9 cellular contexts compared by ENCODE assay signal in the genomic region with DNA sequence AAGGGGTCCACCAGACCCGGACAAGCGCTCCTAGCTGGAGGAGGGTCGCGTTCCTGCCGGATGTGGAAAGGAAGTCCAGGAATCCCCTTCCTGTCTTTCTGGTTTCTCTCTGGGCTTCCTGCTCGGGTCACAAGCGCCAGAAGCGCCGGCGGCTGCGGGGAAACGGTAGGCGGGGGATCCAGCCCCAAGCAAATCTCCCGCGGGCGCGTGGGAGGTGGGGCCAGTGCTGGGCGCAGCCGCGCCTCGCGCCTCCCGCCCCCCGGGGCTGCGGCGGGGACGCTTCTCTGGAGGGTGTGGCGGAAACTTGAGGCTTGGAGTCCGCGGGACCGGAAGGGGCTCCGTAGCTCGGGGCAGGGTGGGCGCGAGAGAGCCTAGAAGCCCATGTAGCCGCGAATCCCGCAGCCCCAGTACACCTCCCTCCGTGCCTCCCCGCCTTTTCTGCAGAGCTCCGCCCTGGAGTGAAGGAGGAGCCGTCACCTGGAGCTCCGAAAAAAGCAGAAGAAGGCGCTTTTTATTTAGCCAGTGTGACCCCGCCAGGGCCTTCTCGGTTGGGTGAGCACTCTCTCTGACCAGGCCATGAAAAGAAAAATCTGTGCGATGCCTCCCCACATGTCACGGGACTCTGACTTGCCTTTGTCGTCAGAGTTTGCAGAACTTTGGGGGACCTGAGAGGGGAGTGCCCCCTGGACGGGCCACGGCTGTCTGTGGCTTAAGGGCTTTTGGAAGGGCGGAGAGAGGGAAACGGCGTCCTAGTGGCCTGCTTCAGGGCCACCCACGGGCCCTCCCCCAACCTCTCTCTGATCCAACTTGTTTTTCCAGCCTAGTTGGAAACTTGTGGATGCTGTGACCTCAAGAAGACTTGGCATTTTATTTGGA. TPM values are rescaled to one million over a fixed set of nuclear protein-coding genes. Genes with fewer than 3 reads are reported as not detected.
DNase-seq lines count a peak whose midpoint lies in the region; ATAC-seq lines count a peak whose summit lies in the region.
"Had no signal": no experiment of that assay in that cellular context is flagged by ENCODE, and none has a peak within 500 bp of the region (broad histone marks: within the 10 kb centered on the region; RNA-seq: fewer than 3 reads in every experiment).

No MANE protein-coding gene starts in this region.

- no peaks in the 10 kb centered on the region for H3K36me3 ChIP-seq in CD4-positive, CD25-positive, alpha-beta regulatory T cell (ENCODE audit: control insufficient read depth, insufficient read depth, low read length)
- H3K36me3 ChIP-seq in endocrine pancreas (ENCODE audit: control insufficient read depth, insufficient read depth, low read length) (no peaks in the 10 kb centered on the region), mesodermal cell (ENCODE audit: control insufficient read depth, insufficient read depth, low read length) (no peaks in the 10 kb centered on the region)

- H3K36me3 Mint-ChIP-seq in CD4-positive, CD25-positive, alpha-beta regulatory T cell: peaks cover 26% of the 10 kb centered on the region

- peak overlapping the region; percentile 49 for H3K9ac ChIP-seq in endocrine pancreas (ENCODE audit: control insufficient read depth, insufficient read depth, low read length)

- H3K27me3 Mint-ChIP-seq in CD4-positive, CD25-positive, alpha-beta regulatory T cell: peaks cover 4% of the 10 kb centered on the region

- H3K27me3 ChIP-seq in CD4-positive, CD25-positive, alpha-beta regulatory T cell (ENCODE audit: control insufficient read depth, insufficient read depth, low read length): no peaks in the 10 kb centered on the region
- H3K27me3 ChIP-seq in endocrine pancreas (ENCODE audit: control insufficient read depth, insufficient read depth, low read length): no peaks in the 10 kb centered on the region

- H3K4me3 Mint-ChIP-seq in CD4-positive, CD25-positive, alpha-beta regulatory T cell: peak overlapping the region; percentile 92 to 100 (median 96)

- DNase-seq in CD4-positive, CD25-positive, alpha-beta regulatory T cell: peak; percentile 85 to 98 (median 90)
- DNase-seq in NK-92 (lab: John Stamatoyannopoulos, UW; ENCODE audit: unreplicated experiment): peak; percentile 40
- peak; percentile 73 to 78 for DNase-seq in activated CD8-positive, alpha-beta memory T cell treated with anti-CD3 and anti-CD28 coated beads for 4 hours (ENCODE audit: low read depth in 2 of 2)
- DNase-seq in stimulated activated CD8-positive, alpha-beta memory T cell treated with anti-CD3 and anti-CD28 coated beads, Interleukin-15, amount 100 ng/mL, for 4 hours (ENCODE audit: low read depth in 2 of 2): peak; percentile 68 to 85

- H3K27ac Mint-ChIP-seq in CD4-positive, CD25-positive, alpha-beta regulatory T cell: peak overlapping the region; percentile 97 to 100 (median 98)

- H3K4me3 ChIP-seq in CD4-positive, CD25-positive, alpha-beta regulatory T cell (ENCODE audit: low read depth, low read length): peak overlapping the region; percentile 100
- peak overlapping the region; percentile 41 for H3K4me3 ChIP-seq in endocrine pancreas (ENCODE audit: control insufficient read depth, insufficient read depth, low read length)
- peak overlapping the region; percentile 63 for H3K4me3 ChIP-seq in mesodermal cell (ENCODE audit: extremely low read depth, insufficient read depth, low read length, poor library complexity, severe bottlenecking)

- WGBS in mesodermal cell (ENCODE audit: insufficient coverage in 2 of 2), 2 experiments: 1% methylated on average over 23 to 36 of the region's 55 CpGs

- peaks cover 0 to 5% (median 2%) of the 10 kb centered on the region in 7 donors for H3K9me3 Mint-ChIP-seq in CD4-positive, CD25-positive, alpha-beta regulatory T cell

- ATAC-seq in CD4-positive, CD25-positive, alpha-beta regulatory T cell (ENCODE audit: low read depth in 2 of 2): peak; percentile 71 to 79
- ATAC-seq in GM19351 (IDR thresholded peaks at IDR 0.05; ENCODE audit: unreplicated experiment): peak; percentile 64
- peak; percentile 52 for ATAC-seq in HG03469 (IDR thresholded peaks at IDR 0.05; ENCODE audit: unreplicated experiment)

- H3K9me3 ChIP-seq in CD4-positive, CD25-positive, alpha-beta regulatory T cell (ENCODE audit: control insufficient read depth in 2 of 2, low read length in 2 of 2): no peaks in the 10 kb centered on the region
- no peaks in the 10 kb centered on the region for H3K9me3 ChIP-seq in endocrine pancreas (ENCODE audit: control insufficient read depth, low read length)
- peaks cover 11% of the 10 kb centered on the region for H3K9me3 ChIP-seq in mesodermal cell (ENCODE audit: control insufficient read depth, low read length)

- peaks cover 28 to 56% (median 40%) of the 10 kb centered on the region in 4 donors for H3K4me1 Mint-ChIP-seq in CD4-positive, CD25-positive, alpha-beta regulatory T cell

- H3K4me1 ChIP-seq in CD4-positive, CD25-positive, alpha-beta regulatory T cell (ENCODE audit: control insufficient read depth, insufficient read depth, low read length, poor library complexity, severe bottlenecking): peaks cover 35% of the 10 kb centered on the region
- H3K4me1 ChIP-seq in endocrine pancreas (ENCODE audit: control insufficient read depth, insufficient read depth, low read length): no peaks in the 10 kb centered on the region
- peaks cover 18% of the 10 kb centered on the region for H3K4me1 ChIP-seq in mesodermal cell (ENCODE audit: control insufficient read depth, insufficient read depth, low read length, poor library complexity, severe bottlenecking)

- H3K27ac ChIP-seq in CD4-positive, CD25-positive, alpha-beta regulatory T cell (ENCODE audit: insufficient read depth, low read length, poor library complexity, severe bottlenecking): peak overlapping the region; percentile 95
- H3K27ac ChIP-seq in mesodermal cell (ENCODE audit: low read depth, low read length, severe bottlenecking): peak overlapping the region; percentile 95

RNA-seq across cellular contexts. Expression of a gene that starts 21.4 kb away (rescaled TPM):
- total RNA-seq in CD4-positive, CD25-positive, alpha-beta regulatory T cell: 219 TPM
- polyA plus RNA-seq in CD4-positive, CD25-positive, alpha-beta regulatory T cell: 100 to 1,000 TPM; 223 to 312 (median 247) TPM
- 6.2 TPM for polyA plus RNA-seq in mesodermal cell (2013, experiment 1 of 2)
- polyA plus RNA-seq in mesodermal cell (2013, experiment 2 of 2): 6.6 TPM

RNA-seq across cellular contexts. Expression of a gene that starts 40.3 kb away (rescaled TPM):
- total RNA-seq in CD4-positive, CD25-positive, alpha-beta regulatory T cell: 17.6 TPM
- polyA plus RNA-seq in CD4-positive, CD25-positive, alpha-beta regulatory T cell: 10 to 100 TPM; 14.4 to 30.5 (median 24.3) TPM
- polyA plus RNA-seq in mesodermal cell (2013, experiment 1 of 2): not detected
- not detected for polyA plus RNA-seq in mesodermal cell (2013, experiment 2 of 2)
- total RNA-seq: pulmonary artery endothelial cell had no signal

Comparison
In these comparisons a context has a peak if more than half of its experiments do, and no peak if none do; other contexts are left out.
1. Peak in every context shown above with its lines: DNase-seq, ATAC-seq, H3K4me3 ChIP-seq and H3K27ac ChIP-seq.
2. DNase-seq: peak in every context shown above with its lines; median percentile 90 in CD4-positive, CD25-positive, alpha-beta regulatory T cell; 76 in stimulated activated CD8-positive, alpha-beta memory T cell treated with anti-CD3 and anti-CD28 coated beads, Interleukin-15, amount 100 ng/mL, for 4 hours; 76 in activated CD8-positive, alpha-beta memory T cell treated with anti-CD3 and anti-CD28 coated beads for 4 hours; 40 in NK-92.
3. H3K4me3 ChIP-seq: peak in every context shown above with its lines; median percentile 100 in CD4-positive, CD25-positive, alpha-beta regulatory T cell; 63 in mesodermal cell; 41 in endocrine pancreas.